In the genomic region with DNA sequence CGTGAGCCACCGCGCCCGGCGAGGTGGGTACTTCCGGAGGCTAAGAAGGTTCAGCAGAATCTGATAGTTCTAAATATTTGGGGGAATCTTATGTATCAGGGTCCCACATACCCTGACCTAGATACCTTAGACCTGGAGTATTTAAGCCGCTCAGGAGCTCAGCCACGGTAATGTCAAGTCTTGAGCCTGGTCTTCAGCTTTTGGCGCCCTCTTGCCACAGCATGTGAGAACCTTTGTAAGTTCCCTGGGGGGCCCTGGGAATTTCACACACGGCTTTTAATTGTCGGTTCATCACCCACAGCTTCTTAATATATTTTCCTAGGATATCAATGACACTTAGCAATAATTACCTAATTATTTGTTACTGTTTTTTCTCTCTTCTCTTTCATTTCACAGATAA, we compare ENCODE assay signal across 16 cellular contexts.
"Had no signal": no experiment of that assay in that cellular context is flagged by ENCODE, and none has a peak within 500 bp of the region (broad histone marks: within the 10 kb centered on the region; RNA-seq: fewer than 3 reads in every experiment).

No MANE protein-coding gene starts in this region.

- H3K4me3 ChIP-seq: adrenal gland, colonic mucosa, heart right ventricle, left ventricle myocardium inferior, thoracic aorta, uterus had no signal

- H3K4me3 Mint-ChIP-seq: nephron progenitor cell; stimulated activated naive CD8-positive, alpha-beta T cell treated with anti-CD3 and anti-CD28 coated beads, Interleukin-15, amount 100 ng/mL, for 72 hours had no signal

- DNase-seq: activated CD4-positive, alpha-beta T cell treated with anti-CD3 and anti-CD28 coated beads for 4 hours; activated naive CD4-positive, alpha-beta T cell treated with anti-CD3 and anti-CD28 coated beads, Interleukin-2, amount 50 U/mL, for 16 hours; activated T-cell treated with anti-CD3 and anti-CD28 coated beads for 4 hours; adrenal gland; colonic mucosa; effector CD4-positive, alpha-beta T cell; heart right ventricle; kidney; left ventricle myocardium inferior; mesenchymal stem cell; nephron progenitor cell; stimulated activated CD4-positive, alpha-beta T cell treated with anti-CD3 and anti-CD28 coated beads, Interleukin-15, amount 100 ng/mL, for 24 hours; stimulated activated CD4-positive, alpha-beta T cell treated with anti-CD3 and anti-CD28 coated beads, Interleukin-4, amount 100 ng/mL, for 24 hours; stimulated activated naive CD8-positive, alpha-beta T cell treated with anti-CD3 and anti-CD28 coated beads, Interleukin-15, amount 100 ng/mL, for 72 hours; uterus had no signal

- ATAC-seq: heart right ventricle; stimulated activated naive CD8-positive, alpha-beta T cell treated with anti-CD3 and anti-CD28 coated beads, Interleukin-15, amount 100 ng/mL, for 72 hours had no signal

- H3K27ac ChIP-seq: adrenal gland, colonic mucosa, heart right ventricle, left ventricle myocardium inferior, thoracic aorta, uterus had no signal

- H3K4me1 Mint-ChIP-seq: stimulated activated naive CD8-positive, alpha-beta T cell treated with anti-CD3 and anti-CD28 coated beads, Interleukin-15, amount 100 ng/mL, for 72 hours had no signal

- H3K4me1 ChIP-seq: adrenal gland, colonic mucosa, heart right ventricle, left ventricle myocardium inferior, uterus had no signal

- H3K27ac Mint-ChIP-seq: nephron progenitor cell; stimulated activated naive CD8-positive, alpha-beta T cell treated with anti-CD3 and anti-CD28 coated beads, Interleukin-15, amount 100 ng/mL, for 72 hours had no signal

- H3K27me3 ChIP-seq: adrenal gland, colonic mucosa, uterus had no signal

- H3K36me3 ChIP-seq: adrenal gland, colonic mucosa, heart right ventricle, left ventricle myocardium inferior, thoracic aorta, uterus had no signal

- H3K9me3 ChIP-seq: adrenal gland, colonic mucosa, uterus had no signal
